10 cellular contexts compared by ENCODE assay signal in the genomic region with DNA sequence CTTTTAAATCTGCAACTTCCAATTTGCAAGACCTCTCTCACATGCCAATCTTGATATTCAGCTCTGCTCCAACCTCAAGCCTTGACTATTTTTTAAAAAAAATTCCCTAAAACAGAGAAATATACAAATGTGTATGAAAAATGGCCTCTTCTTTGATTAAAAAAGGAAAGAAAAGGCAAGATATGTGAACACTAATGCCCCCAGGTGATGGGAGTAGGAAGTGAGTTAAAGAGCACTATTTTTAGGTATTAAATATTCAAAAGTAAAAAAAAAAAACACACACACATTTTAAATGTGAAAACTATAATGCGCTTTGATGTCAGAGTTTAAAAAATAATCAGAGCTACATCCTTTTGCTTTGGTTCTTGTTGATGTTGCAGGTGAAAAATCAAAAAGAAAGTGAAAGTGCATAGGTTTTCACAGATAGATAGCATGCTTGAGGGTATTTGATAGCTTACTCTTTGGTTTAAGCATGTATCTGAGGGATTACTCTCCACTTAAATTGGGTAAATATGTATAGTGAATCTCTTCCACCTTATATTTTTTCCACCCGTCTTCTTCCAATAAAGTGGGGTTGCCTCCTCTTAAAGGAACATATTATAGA.
A peak's percentile ranks its signal among the peaks of the same experiment; 100 is the strongest.
DNase-seq lines count a peak whose midpoint lies in the region; ATAC-seq and TF ChIP-seq lines count a peak whose summit lies in the region.
"Had no signal": no experiment of that assay in that cellular context is flagged by ENCODE, and none has a peak within 500 bp of the region (broad histone marks: within the 10 kb centered on the region; RNA-seq: fewer than 3 reads in every experiment).

No MANE protein-coding gene starts in this region.

- intact Hi-C loops in upper lobe of right lung (cut with DNase I) (no loop called here), PC-3 (cut with micrococcal nuclease) (no loop called here)

- H3K4me3 ChIP-seq in epithelial cell of proximal tubule (ENCODE audit: low read depth, low read length) (peak overlapping the region; percentile 37), upper lobe of right lung (peak overlapping the region; percentile 6), PC-3 (ENCODE audit: low read length) (no peak overlapping the region)

- H3K4me1 Mint-ChIP-seq in activated naive CD8-positive, alpha-beta T cell treated with anti-CD3 and anti-CD28 coated beads, Interleukin-2, amount 10 ng/mL, durations not matched to agents 7 days and 5 days = peaks cover 11% of the 10 kb centered on the region
- H3K4me1 Mint-ChIP-seq in activated naive CD8-positive, alpha-beta T cell treated with anti-CD3 and anti-CD28 coated beads for 36 hours = peaks cover 5% of the 10 kb centered on the region

- no peak overlapping the region for H3K9ac ChIP-seq in PC-3 (ENCODE audit: low read length)

- H3K9me2 ChIP-seq in PC-3 (replicated peaks; ENCODE audit: low read length) = no peaks in the 10 kb centered on the region

- peak; percentile 36 for ATAC-seq in activated naive CD8-positive, alpha-beta T cell treated with anti-CD3 and anti-CD28 coated beads, Interleukin-2, amount 10 ng/mL, durations not matched to agents 7 days and 5 days (ENCODE audit: low read depth)
- ATAC-seq in upper lobe of right lung (no peak), GM21423 (IDR thresholded peaks at IDR 0.05; ENCODE audit: unreplicated experiment) (no peak), PC-3 (no peak)

- H4K20me1 ChIP-seq in PC-3 (ENCODE audit: low read length) = no peaks in the 10 kb centered on the region

- H3K4me3 Mint-ChIP-seq in activated naive CD8-positive, alpha-beta T cell treated with anti-CD3 and anti-CD28 coated beads, Interleukin-2, amount 10 ng/mL, durations not matched to agents 7 days and 5 days = peak overlapping the region; percentile 31
- no peak overlapping the region for H3K4me3 Mint-ChIP-seq in activated naive CD8-positive, alpha-beta T cell treated with anti-CD3 and anti-CD28 coated beads for 36 hours

- H3K79me2 ChIP-seq in PC-3 (ENCODE audit: low read length) = no peaks in the 10 kb centered on the region

- H3F3A ChIP-seq in PC-3 (ENCODE audit: low read length, unreplicated experiment) = no peaks in the 10 kb centered on the region

- H3K4me1 ChIP-seq in upper lobe of right lung = no peaks in the 10 kb centered on the region
- no peaks in the 10 kb centered on the region for H3K4me1 ChIP-seq in PC-3 (ENCODE audit: insufficient read depth, low read length)

- BruUV-seq in PC-3 (replicated peaks; lab: Mats Ljungman, UMichigan) = no TSS peak

- H3K9me3 ChIP-seq in upper lobe of right lung (no peaks in the 10 kb centered on the region), PC-3 (ENCODE audit: low read length) (no peaks in the 10 kb centered on the region)
- H3K9me3 ChIP-seq: Caco-2 had no signal

- H3K36me3 Mint-ChIP-seq in activated naive CD8-positive, alpha-beta T cell treated with anti-CD3 and anti-CD28 coated beads, Interleukin-2, amount 10 ng/mL, durations not matched to agents 7 days and 5 days = no peaks in the 10 kb centered on the region
- H3K36me3 Mint-ChIP-seq in activated naive CD8-positive, alpha-beta T cell treated with anti-CD3 and anti-CD28 coated beads for 36 hours = no peaks in the 10 kb centered on the region

- CTCF ChIA-PET in PC-3 (lab: Charles Lee) = no interaction called here

- no peak for DNase-seq in activated naive CD8-positive, alpha-beta T cell treated with anti-CD3 and anti-CD28 coated beads, Interleukin-2, amount 10 ng/mL, durations not matched to agents 7 days and 5 days
- DNase-seq in activated naive CD8-positive, alpha-beta T cell treated with anti-CD3 and anti-CD28 coated beads for 36 hours = no peak
- DNase-seq in Kasumi-1 (lab: John Stamatoyannopoulos, UW) = peak; percentile 38 to 45
- no peak for DNase-seq in epithelial cell of proximal tubule (ENCODE audit: low read depth)
- DNase-seq in upper lobe of right lung = no peak
- no peak for DNase-seq in NCI-H2171 treated with DMSO at 0.1 percent for 48 hours (lab: John Stamatoyannopoulos, UW)
- DNase-seq in PC-3 = no peak
- DNase-seq: Caco-2, foreskin fibroblast had no signal

- H2AFZ ChIP-seq in PC-3 (ENCODE audit: low read length) = no peak overlapping the region

- H3K27ac Mint-ChIP-seq in activated naive CD8-positive, alpha-beta T cell treated with anti-CD3 and anti-CD28 coated beads, Interleukin-2, amount 10 ng/mL, durations not matched to agents 7 days and 5 days = peak overlapping the region; percentile 14
- H3K27ac Mint-ChIP-seq in activated naive CD8-positive, alpha-beta T cell treated with anti-CD3 and anti-CD28 coated beads for 36 hours = no peak overlapping the region

- H3K27me3 Mint-ChIP-seq in activated naive CD8-positive, alpha-beta T cell treated with anti-CD3 and anti-CD28 coated beads, Interleukin-2, amount 10 ng/mL, durations not matched to agents 7 days and 5 days = no peaks in the 10 kb centered on the region
- H3K27me3 Mint-ChIP-seq in activated naive CD8-positive, alpha-beta T cell treated with anti-CD3 and anti-CD28 coated beads for 36 hours = no peaks in the 10 kb centered on the region

- POLR2A ChIA-PET in activated naive CD8-positive, alpha-beta T cell treated with anti-CD3 and anti-CD28 coated beads, Interleukin-2, amount 10 ng/mL, durations not matched to agents 7 days and 5 days (lab: Charles Lee) = no interaction called here
- POLR2A ChIA-PET in PC-3 (lab: Charles Lee; ENCODE audit: unreplicated experiment) = no interaction called here

- TF ChIP-seq CTCF in epithelial cell of proximal tubule (conservative IDR thresholded peaks at IDR 0.05; ENCODE audit: low read depth, low read length) (peak; percentile 57), upper lobe of right lung (IDR thresholded peaks at IDR 0.05) (peak; percentile 12), PC-3 (conservative IDR thresholded peaks at IDR 0.05; ENCODE audit: low read depth, low read length) (no peak; the same call in 1 of the 2 replicates)

- H3K27ac ChIP-seq in upper lobe of right lung (no peak overlapping the region), PC-3 (ENCODE audit: low read length) (no peak overlapping the region)

- H3K9me3 Mint-ChIP-seq in activated naive CD8-positive, alpha-beta T cell treated with anti-CD3 and anti-CD28 coated beads, Interleukin-2, amount 10 ng/mL, durations not matched to agents 7 days and 5 days = peaks cover 1% of the 10 kb centered on the region
- no peaks in the 10 kb centered on the region for H3K9me3 Mint-ChIP-seq in activated naive CD8-positive, alpha-beta T cell treated with anti-CD3 and anti-CD28 coated beads for 36 hours

- no peaks in the 10 kb centered on the region for H3K36me3 ChIP-seq in upper lobe of right lung
- H3K36me3 ChIP-seq in PC-3 (ENCODE audit: low read depth, low read length) = no peaks in the 10 kb centered on the region

- no peak overlapping the region for H3K4me2 ChIP-seq in PC-3 (ENCODE audit: low read length)

- no peaks in the 10 kb centered on the region for H3K27me3 ChIP-seq in upper lobe of right lung
- peaks cover 12% of the 10 kb centered on the region; the same call in 1 of the 2 replicates for H3K27me3 ChIP-seq in PC-3 (ENCODE audit: low read length)

Comparison
In these comparisons a context has a peak if more than half of its experiments do, and no peak if none do; other contexts are left out.
1. DNase-seq: peak in Kasumi-1 (2 of 2); none in activated naive CD8-positive, alpha-beta T cell treated with anti-CD3 and anti-CD28 coated beads, Interleukin-2, amount 10 ng/mL, durations not matched to agents 7 days and 5 days (single experiment), activated naive CD8-positive, alpha-beta T cell treated with anti-CD3 and anti-CD28 coated beads for 36 hours (single experiment), epithelial cell of proximal tubule (single experiment), upper lobe of right lung (single experiment), NCI-H2171 treated with DMSO at 0.1 percent for 48 hours (single experiment) and PC-3 (single experiment).